Comparison of ENCODE assay signal across 13 cellular contexts in the genomic region with DNA sequence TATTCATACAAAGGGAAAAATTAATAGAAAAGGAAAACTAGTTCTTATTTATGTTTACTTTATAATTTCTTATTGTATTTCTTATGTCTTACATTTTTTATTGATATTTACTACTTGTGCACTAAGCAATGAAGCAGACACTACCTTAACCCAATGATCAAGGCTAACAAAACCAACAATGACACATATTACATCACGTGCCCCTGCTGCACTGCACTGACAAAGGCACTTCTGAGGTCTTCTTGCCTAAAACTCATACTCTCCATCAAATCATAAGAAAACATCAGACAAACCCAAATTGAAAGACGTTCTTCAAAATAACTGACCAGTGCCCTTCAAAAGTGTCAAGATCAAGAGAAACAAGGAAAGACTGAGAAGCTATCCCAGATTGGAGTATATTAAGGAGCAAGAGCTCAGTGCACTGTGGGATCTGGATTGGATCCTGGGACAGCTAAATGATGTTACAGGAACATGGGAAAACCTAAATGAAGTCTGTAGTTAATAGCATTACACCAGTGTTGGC.
A peak's percentile ranks its signal among the peaks of the same experiment; 100 is the strongest.
DNase-seq lines count a peak whose midpoint lies in the region; ATAC-seq and TF ChIP-seq lines count a peak whose summit lies in the region.
"Had no signal": no experiment of that assay in that cellular context is flagged by ENCODE, and none has a peak within 500 bp of the region (broad histone marks: within the 10 kb centered on the region; RNA-seq: fewer than 3 reads in every experiment).

No MANE protein-coding gene starts in this region.

- H3K9me2 ChIP-seq in hepatocyte (replicated peaks; ENCODE audit: insufficient read depth), result no peaks in the 10 kb centered on the region

- intact Hi-C loops in MCF 10A (cut with micrococcal nuclease) (loop anchor here (2.0 kb wide), 1 partner anchor 62 kb away; no protein-coding TSS in a partner anchor), breast epithelium (cut with DNase I; ENCODE audit: low total_unique reads) (no loop called here)

- CTCF ChIA-PET in MCF 10A (lab: Yijun Ruan, JAX), result interaction anchor here (0.6 to 1.0 kb wide), 4 partner anchors 11 to 266 kb away, joined by 3 to 7 read pairs (median 4); no protein-coding TSS in a partner anchor

- peak overlapping the region; percentile 49 for H3K4me3 Mint-ChIP-seq in MCF 10A (ENCODE audit: unreplicated experiment)
- H3K4me3 Mint-ChIP-seq in activated naive CD8-positive, alpha-beta T cell treated with anti-CD3 and anti-CD28 coated beads for 36 hours, result no peak overlapping the region

- BruUV-seq in MCF 10A (replicated peaks; lab: Mats Ljungman, UMichigan), result TSS peak; percentile 96

- 91% methylated on average over 2 of the region's 2 CpGs for WGBS in hepatocyte (ENCODE audit: low lambda C conversion rate, missing lambda C conversion rate)

- no peaks in the 10 kb centered on the region for H3K4me1 ChIP-seq in breast epithelium
- H3K4me1 ChIP-seq in hepatocyte (ENCODE audit: insufficient read depth), result peaks cover 5% of the 10 kb centered on the region
- H3K4me1 ChIP-seq: testis had no signal

- peaks cover 38% of the 10 kb centered on the region for H3K4me1 Mint-ChIP-seq in MCF 10A (ENCODE audit: insufficient read depth, unreplicated experiment)
- H3K4me1 Mint-ChIP-seq in activated naive CD8-positive, alpha-beta T cell treated with anti-CD3 and anti-CD28 coated beads for 36 hours, result peaks cover 20% of the 10 kb centered on the region

- no peaks in the 10 kb centered on the region for H3K9me3 ChIP-seq in breast epithelium
- no peaks in the 10 kb centered on the region for H3K9me3 ChIP-seq in hepatocyte (ENCODE audit: low read depth)
- H3K9me3 ChIP-seq: gastroesophageal sphincter, testis had no signal

- no peaks in the 10 kb centered on the region for H3K9me3 Mint-ChIP-seq in MCF 10A (ENCODE audit: unreplicated experiment)
- peaks cover 2% of the 10 kb centered on the region for H3K9me3 Mint-ChIP-seq in activated naive CD8-positive, alpha-beta T cell treated with anti-CD3 and anti-CD28 coated beads for 36 hours

- H3K27me3 ChIP-seq in breast epithelium (no peaks in the 10 kb centered on the region), hepatocyte (no peaks in the 10 kb centered on the region)
- H3K27me3 ChIP-seq: gastroesophageal sphincter, testis had no signal

- H3K36me3 ChIP-seq in breast epithelium (no peaks in the 10 kb centered on the region), hepatocyte (replicated peaks; ENCODE audit: insufficient read depth, low read depth) (no peaks in the 10 kb centered on the region)
- H3K36me3 ChIP-seq: gastroesophageal sphincter had no signal

- POLR2A ChIA-PET in MCF 10A (lab: Yijun Ruan, JAX), result interaction anchor here (0.6 to 2.2 kb wide), 25 partner anchors 8 to 479 kb away, joined by 3 to 17 read pairs (median 4); no protein-coding TSS in a partner anchor

- no peaks in the 10 kb centered on the region for H3K79me2 ChIP-seq in hepatocyte

- H3K27ac ChIP-seq in breast epithelium, result no peak overlapping the region
- H3K27ac ChIP-seq in hepatocyte, result peak overlapping the region; percentile 53
- H3K27ac ChIP-seq: testis had no signal

- no peak for TF ChIP-seq POLR2A in breast epithelium (IDR thresholded peaks at IDR 0.05)

- peak overlapping the region; percentile 97 for H3K27ac Mint-ChIP-seq in MCF 10A (ENCODE audit: low read depth, unreplicated experiment)
- H3K27ac Mint-ChIP-seq in activated naive CD8-positive, alpha-beta T cell treated with anti-CD3 and anti-CD28 coated beads for 36 hours, result peak overlapping the region; percentile 77

- H3K27me3 Mint-ChIP-seq in MCF 10A (ENCODE audit: insufficient read depth, unreplicated experiment), result no peaks in the 10 kb centered on the region
- no peaks in the 10 kb centered on the region for H3K27me3 Mint-ChIP-seq in activated naive CD8-positive, alpha-beta T cell treated with anti-CD3 and anti-CD28 coated beads for 36 hours

- ATAC-seq in GM21723 (IDR thresholded peaks at IDR 0.05; ENCODE audit: unreplicated experiment) (no peak), GM19455 (IDR thresholded peaks at IDR 0.05; ENCODE audit: unreplicated experiment) (no peak)

- no peak overlapping the region for H2AFZ ChIP-seq in hepatocyte

- peak; percentile 38 for DNase-seq in MCF 10A (ENCODE audit: unreplicated experiment)
- DNase-seq in breast epithelium (ENCODE audit: low spot score in 2 of 2), result no peak
- no peak for DNase-seq in activated naive CD8-positive, alpha-beta T cell treated with anti-CD3 and anti-CD28 coated beads for 36 hours
- no peak for DNase-seq in hepatocyte (ENCODE audit: low spot score)
- no peak for DNase-seq in NCI-H146 (lab: John Stamatoyannopoulos, UW)
- no peak for DNase-seq in NCI-H524 treated with DMSO at 0.1 percent for 48 hours (lab: John Stamatoyannopoulos, UW)
- DNase-seq: effector CD4-positive, alpha-beta T cell; NCI-H1930; NCI-H774; testis had no signal

- H3K4me3 ChIP-seq in breast epithelium (no peak overlapping the region), hepatocyte (no peak overlapping the region)
- H3K4me3 ChIP-seq: gastroesophageal sphincter, testis had no signal

- peaks cover 6% of the 10 kb centered on the region for H3K36me3 Mint-ChIP-seq in MCF 10A (ENCODE audit: insufficient read depth, unreplicated experiment)
- H3K36me3 Mint-ChIP-seq in activated naive CD8-positive, alpha-beta T cell treated with anti-CD3 and anti-CD28 coated beads for 36 hours, result peaks cover 1% of the 10 kb centered on the region

- TF ChIP-seq CTCF in MCF 10A (IDR thresholded peaks at IDR 0.05; ENCODE audit: unreplicated experiment) (no peak), breast epithelium (IDR thresholded peaks at IDR 0.05) (no peak), hepatocyte (IDR thresholded peaks at IDR 0.05; ENCODE audit: poor library complexity) (no peak)

- no peaks in the 10 kb centered on the region for H4K20me1 ChIP-seq in hepatocyte (ENCODE audit: insufficient read depth, poor library complexity, severe bottlenecking)

- no peak overlapping the region for H3K4me2 ChIP-seq in hepatocyte
